ENCODE assay signal across 7 cellular contexts in the genomic region with DNA sequence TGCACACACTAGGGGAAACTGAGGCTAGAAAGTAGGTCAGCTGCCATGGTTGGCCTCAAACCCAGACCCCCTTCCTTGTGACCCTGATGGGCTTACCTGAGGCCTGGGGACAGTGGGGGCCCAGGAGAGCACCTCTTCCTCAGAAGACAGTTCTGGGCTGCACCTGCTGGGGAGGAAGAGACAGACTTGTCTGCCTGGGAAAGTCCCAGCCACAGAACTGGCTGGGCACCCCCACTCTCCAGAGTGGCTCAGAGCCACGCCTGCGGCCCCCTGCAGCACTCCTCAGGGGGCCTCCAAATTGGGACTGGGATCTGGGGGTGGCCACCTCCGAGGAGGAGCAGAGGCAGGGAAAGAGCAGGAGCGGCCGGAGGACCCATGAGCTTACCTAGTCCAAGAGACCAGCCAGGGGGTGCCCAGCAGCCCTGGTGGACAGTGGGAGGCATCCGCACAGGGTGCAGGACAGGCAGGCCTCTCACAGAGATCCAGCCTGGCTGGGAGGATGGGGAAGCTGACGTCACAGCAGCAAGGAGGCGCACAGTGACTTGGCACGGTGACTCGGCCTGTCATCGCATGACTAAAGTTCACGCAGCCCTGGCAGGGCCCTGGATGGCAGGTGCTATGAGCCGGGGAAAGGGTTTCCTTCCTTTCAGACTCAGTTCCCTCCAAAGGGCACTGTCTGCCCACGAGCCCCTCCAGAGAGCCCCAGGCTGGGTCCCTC.
A peak's percentile ranks its signal among the peaks of the same experiment; 100 is the strongest.
DNase-seq lines count a peak whose midpoint lies in the region; ATAC-seq, FAIRE-seq and TF ChIP-seq lines count a peak whose summit lies in the region.
"Not testable (repeated sequence)": the region's sequence is repeated elsewhere in the genome, so short reads cannot be mapped to it uniquely, and the experiment has no call there.

No MANE protein-coding gene starts in this region.

- not testable (repeated sequence) for H2AFZ ChIP-seq in OCI-LY3 (ENCODE audit: low read depth, low read length); K562 (ENCODE audit: low read depth, low read length)

- 3% methylated on average over 10 of the region's 14 CpGs for WGBS in K562 (ENCODE audit: insufficient coverage, low coverage, missing lambda C conversion rate)

- peak overlapping the region; percentile 64 for H3K9ac ChIP-seq in OCI-LY3 (ENCODE audit: low read length)
- H3K9ac ChIP-seq in K562 (ENCODE audit: insufficient read depth in 1 of 2, low read depth in 2 of 2, low read length in 2 of 2), result not testable (repeated sequence)

- not testable (repeated sequence) for BruUV-seq in K562 (replicated peaks; lab: Mats Ljungman, UMichigan)

- not testable (repeated sequence) for H3K9me1 ChIP-seq in K562 (ENCODE audit: control insufficient read depth, insufficient read depth, low read length)

- not testable (repeated sequence) for H3K27ac Mint-ChIP-seq in stimulated activated memory B cell treated with anti-CD40 and anti-IgM and Interleukin-4, amounts not matched to agents 10 μg/mL and 1 μg/mL and 100 μg/mL, for 72 hours

- H3K9me3 Mint-ChIP-seq in stimulated activated memory B cell treated with anti-CD40 and anti-IgM and Interleukin-4, amounts not matched to agents 10 μg/mL and 1 μg/mL and 100 μg/mL, for 72 hours, result not testable (repeated sequence)

- not testable (repeated sequence) for TF ChIP-seq RAD21 in K562 (CRISPR knock-in tag; conservative IDR thresholded peaks at IDR 0.05 in 1 of 2, IDR thresholded peaks at IDR 0.05 in 1 of 2)

- not testable (repeated sequence) for H3K4me3 Mint-ChIP-seq in stimulated activated memory B cell treated with anti-CD40 and anti-IgM and Interleukin-4, amounts not matched to agents 10 μg/mL and 1 μg/mL and 100 μg/mL, for 72 hours

- not testable (repeated sequence) for TF ChIP-seq EP300 in K562 (IDR thresholded peaks at IDR 0.05; ENCODE audit: low read length)

- intact Hi-C loops in K562 (cut with micrococcal nuclease), result not testable (repeated sequence)

- H3K27me3 Mint-ChIP-seq in stimulated activated memory B cell treated with anti-CD40 and anti-IgM and Interleukin-4, amounts not matched to agents 10 μg/mL and 1 μg/mL and 100 μg/mL, for 72 hours, result not testable (repeated sequence)

- H3K27ac ChIP-seq in OCI-LY3 (ENCODE audit: low read length), result peak overlapping the region; percentile 47
- H3K27ac ChIP-seq in K562 (ENCODE audit: extremely low read depth, low read depth, low read length), result not testable (repeated sequence)

- H3K9me3 ChIP-seq in OCI-LY3 (ENCODE audit: insufficient read depth, low read length); K562 (replicated peaks; ENCODE audit: control insufficient read depth, insufficient read depth, low read depth, low read length): not testable (repeated sequence)

- not testable (repeated sequence) for H3K27me3 ChIP-seq in OCI-LY3 (ENCODE audit: low read depth, low read length); K562 (ENCODE audit: control insufficient read depth in 2 of 2, insufficient read depth in 2 of 2, low read length in 2 of 2)

- not testable (repeated sequence) for H3K36me3 ChIP-seq in OCI-LY3 (replicated peaks; ENCODE audit: low read depth, low read length); K562 (ENCODE audit: control insufficient read depth, insufficient read depth, low read length)

- not testable (repeated sequence) for H4K20me1 ChIP-seq in OCI-LY3 (ENCODE audit: insufficient read depth, low read length); K562 (replicated peaks; ENCODE audit: control insufficient read depth, insufficient read depth, low read length)

- POLR2A ChIA-PET in K562 (lab: Yijun Ruan, JAX), result not testable (repeated sequence)

- peaks cover 13% of the 10 kb centered on the region for H3K4me1 ChIP-seq in OCI-LY3 (ENCODE audit: low read length)
- H3K4me1 ChIP-seq in K562 (replicated peaks in 1 of 2; ENCODE audit: control insufficient read depth in 2 of 2, insufficient read depth in 2 of 2, low read length in 2 of 2), result not testable (repeated sequence)

- H3K4me3 ChIP-seq in OCI-LY3 (ENCODE audit: low read length), result peak overlapping the region; percentile 66
- H3K4me3 ChIP-seq in K562, result not testable (repeated sequence)

- TF ChIP-seq CTCF in OCI-LY3 (IDR thresholded peaks at IDR 0.05; ENCODE audit: low read depth, low read length); K562 (IDR thresholded peaks at IDR 0.05 in 2 of 3, conservative IDR thresholded peaks at IDR 0.05 in 1 of 3; ENCODE audit: insufficient read depth in 2 of 3, low read depth in 1 of 3, low read length in 3 of 3): not testable (repeated sequence)

- in situ Hi-C loops in K562 (cut with MboI), result not testable (repeated sequence)

- FAIRE-seq in K562 (lab: Jason Lieb, UNC), result not testable (repeated sequence)

- ATAC-seq in K562 (peak; percentile 19; the same call in 2 of the 3 replicates), left lobe of liver (peak; percentile 37)
- ATAC-seq in stimulated activated memory B cell treated with anti-CD40 and anti-IgM and Interleukin-4, amounts not matched to agents 10 μg/mL and 1 μg/mL and 100 μg/mL, for 72 hours, result peak; percentile 38

- not testable (repeated sequence) for H3K36me3 Mint-ChIP-seq in stimulated activated memory B cell treated with anti-CD40 and anti-IgM and Interleukin-4, amounts not matched to agents 10 μg/mL and 1 μg/mL and 100 μg/mL, for 72 hours

- H3K4me1 Mint-ChIP-seq in stimulated activated memory B cell treated with anti-CD40 and anti-IgM and Interleukin-4, amounts not matched to agents 10 μg/mL and 1 μg/mL and 100 μg/mL, for 72 hours, result not testable (repeated sequence)

- not testable (repeated sequence) for TF ChIP-seq POLR2A in K562 (conservative IDR thresholded peaks at IDR 0.05)

- H3K4me2 ChIP-seq in OCI-LY3 (ENCODE audit: low read length), result peak overlapping the region; percentile 70
- not testable (repeated sequence) for H3K4me2 ChIP-seq in K562 (ENCODE audit: insufficient read depth, low read length)

- H3K79me2 ChIP-seq in OCI-LY3 (ENCODE audit: low read length); K562 (ENCODE audit: control insufficient read depth, insufficient read depth, low read length): not testable (repeated sequence)

- peak; percentile 30 for DNase-seq in Daoy (ENCODE audit: low read depth)
- peak; percentile 1 for DNase-seq in activated CD4-positive, alpha-beta T cell treated with anti-CD3 and anti-CD28 coated beads for 48 hours
- DNase-seq in K562 (ENCODE audit: extremely low read depth in 1 of 4, low spot score in 3 of 4); left lobe of liver (ENCODE audit: low spot score): not testable (repeated sequence)
- peak; percentile 76 for DNase-seq in mucosa of gallbladder (ENCODE audit: low spot score)

- CTCF ChIA-PET in K562 (lab: Yijun Ruan, JAX; ENCODE audit: low intra/inter-chr PET ratio), result not testable (repeated sequence)
